ENCODE assay signal across 15 cellular contexts in the genomic region with DNA sequence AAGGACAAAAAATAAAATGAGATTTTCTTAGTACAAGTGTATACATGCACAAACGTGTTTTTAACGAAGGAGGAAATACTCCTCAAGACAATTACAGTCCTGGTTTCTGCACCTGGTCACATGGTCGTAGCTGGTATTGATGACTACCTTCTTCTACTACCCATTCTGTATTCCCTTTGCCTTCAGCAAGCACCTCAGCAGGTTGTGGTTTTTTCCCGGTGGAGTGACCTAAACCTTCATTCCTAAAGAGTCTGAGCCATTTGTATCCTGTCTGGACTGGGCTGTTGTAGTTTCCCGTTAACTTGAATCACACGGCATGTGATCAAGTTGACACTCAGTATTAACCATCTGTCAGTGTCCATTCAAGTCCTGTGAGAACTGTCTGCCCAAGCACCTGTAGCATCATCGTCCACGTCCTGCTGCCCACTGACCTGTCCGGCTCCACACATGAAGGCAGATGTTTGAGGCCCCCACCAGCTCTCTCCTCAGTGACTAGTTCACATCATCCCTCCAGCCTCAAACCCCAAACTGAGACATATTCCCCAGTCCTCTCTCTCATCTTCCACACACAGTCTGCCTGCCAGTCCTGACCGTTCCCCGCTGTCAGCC. TPM values are rescaled to one million over a fixed set of nuclear protein-coding genes. Genes with fewer than 3 reads are reported as not detected.
A peak's percentile ranks its signal among the peaks of the same experiment; 100 is the strongest.
DNase-seq lines count a peak whose midpoint lies in the region; ATAC-seq and TF ChIP-seq lines count a peak whose summit lies in the region.
"Had no signal": no experiment of that assay in that cellular context is flagged by ENCODE, and none has a peak within 500 bp of the region (broad histone marks: within the 10 kb centered on the region; RNA-seq: fewer than 3 reads in every experiment).

No MANE protein-coding gene starts in this region.

- no peak overlapping the region for H2BK15ac ChIP-seq in mesenchymal stem cell (ENCODE audit: low read depth, poor library complexity, severe bottlenecking)

- H3K36me3 Mint-ChIP-seq in stimulated activated naive CD8-positive, alpha-beta T cell treated with anti-CD3 and anti-CD28 coated beads, Interleukin-15, Interleukin-2, amounts not matched to agents 100 ng/mL and 50 ng/mL, for 24 hours (ENCODE audit: low read depth), result peaks cover 51% of the 10 kb centered on the region

- no peak overlapping the region for H4K91ac ChIP-seq in mesenchymal stem cell (ENCODE audit: low read length)

- H3K27ac Mint-ChIP-seq in stimulated activated naive CD8-positive, alpha-beta T cell treated with anti-CD3 and anti-CD28 coated beads, Interleukin-15, Interleukin-2, amounts not matched to agents 100 ng/mL and 50 ng/mL, for 24 hours, result peak overlapping the region; percentile 60
- H3K27ac Mint-ChIP-seq: B cell had no signal

- H3K4ac ChIP-seq in mesenchymal stem cell (ENCODE audit: low read depth in 1 of 2, low read length in 2 of 2), result no peak overlapping the region

- no peak overlapping the region for H2BK5ac ChIP-seq in mesenchymal stem cell (ENCODE audit: low read depth, low read length, poor library complexity, severe bottlenecking)

- H3K18ac ChIP-seq in mesenchymal stem cell (ENCODE audit: low read depth in 1 of 2, low read length in 2 of 2), result no peak overlapping the region

- H2BK120ac ChIP-seq in mesenchymal stem cell (ENCODE audit: low read depth, low read length), result no peak overlapping the region

- H3K4me3 ChIP-seq in coronary artery (no peak overlapping the region), mesenchymal stem cell (ENCODE audit: insufficient read depth in 1 of 2, low read depth in 1 of 2, low read length in 2 of 2) (no peak overlapping the region)
- H3K4me3 ChIP-seq: GM23248 had no signal

- H3K27ac ChIP-seq in coronary artery, result no peak overlapping the region
- H3K27ac ChIP-seq in mesenchymal stem cell (ENCODE audit: low read length, poor library complexity, severe bottlenecking), result no peak overlapping the region
- H3K27ac ChIP-seq: GM23248 had no signal

- no peaks in the 10 kb centered on the region for H3K9me3 ChIP-seq in mesenchymal stem cell (ENCODE audit: control insufficient read depth, low read length)

- peak overlapping the region; percentile 31 for H4K8ac ChIP-seq in mesenchymal stem cell (ENCODE audit: low read length)

- H3K4me3 Mint-ChIP-seq in stimulated activated naive CD8-positive, alpha-beta T cell treated with anti-CD3 and anti-CD28 coated beads, Interleukin-15, Interleukin-2, amounts not matched to agents 100 ng/mL and 50 ng/mL, for 24 hours, result no peak overlapping the region
- H3K4me3 Mint-ChIP-seq: B cell; CD4-positive, alpha-beta memory T cell had no signal

- H3K23ac ChIP-seq in mesenchymal stem cell (ENCODE audit: low read length in 2 of 2), result no peak overlapping the region

- ATAC-seq in stimulated activated naive CD8-positive, alpha-beta T cell treated with anti-CD3 and anti-CD28 coated beads, Interleukin-15, Interleukin-2, amounts not matched to agents 100 U/mL and 50 U/mL, for 24 hours, result no peak
- no peak for ATAC-seq in HG03108 (IDR thresholded peaks at IDR 0.05; ENCODE audit: unreplicated experiment)

- WGBS in mesenchymal stem cell, result 87% methylated on average over 11 of the region's 11 CpGs

- H3K79me1 ChIP-seq in mesenchymal stem cell (replicated peaks; ENCODE audit: low read length, poor library complexity, severe bottlenecking), result peaks cover 40% of the 10 kb centered on the region

- no peak overlapping the region for H3K14ac ChIP-seq in mesenchymal stem cell (ENCODE audit: low read length in 2 of 2)

- H2BK12ac ChIP-seq in mesenchymal stem cell (ENCODE audit: low read length in 2 of 2), result no peak overlapping the region

- H3K9ac ChIP-seq in mesenchymal stem cell (ENCODE audit: low read length), result no peak overlapping the region
- H3K9ac ChIP-seq: GM23248 had no signal

- H3K36me3 ChIP-seq in mesenchymal stem cell (ENCODE audit: control insufficient read depth in 1 of 2, insufficient read depth in 2 of 2, low read depth in 1 of 2, low read length in 2 of 2), result peaks cover 60 to 95% of the 10 kb centered on the region in 2 experiments

- H3K9me3 Mint-ChIP-seq in stimulated activated naive CD8-positive, alpha-beta T cell treated with anti-CD3 and anti-CD28 coated beads, Interleukin-15, Interleukin-2, amounts not matched to agents 100 ng/mL and 50 ng/mL, for 24 hours, result no peaks in the 10 kb centered on the region
- H3K9me3 Mint-ChIP-seq: CD4-positive, alpha-beta memory T cell had no signal

- no peak overlapping the region for H3K4me2 ChIP-seq in mesenchymal stem cell (ENCODE audit: low read length, poor library complexity, severe bottlenecking)

- no peak for TF ChIP-seq CTCF in coronary artery (IDR thresholded peaks at IDR 0.05)

- H3K4me1 Mint-ChIP-seq in stimulated activated naive CD8-positive, alpha-beta T cell treated with anti-CD3 and anti-CD28 coated beads, Interleukin-15, Interleukin-2, amounts not matched to agents 100 ng/mL and 50 ng/mL, for 24 hours (ENCODE audit: low read depth), result no peaks in the 10 kb centered on the region

- H3K4me1 ChIP-seq in mesenchymal stem cell (ENCODE audit: control insufficient read depth, insufficient read depth, low read depth, low read length), result peaks cover 8% of the 10 kb centered on the region

- no peak overlapping the region for H2AK5ac ChIP-seq in mesenchymal stem cell (ENCODE audit: low read length, severe bottlenecking)

- H2AFZ ChIP-seq in mesenchymal stem cell (ENCODE audit: low read depth, low read length), result no peak overlapping the region
- H2AFZ ChIP-seq: GM23248 had no signal

- no peaks in the 10 kb centered on the region for H3K27me3 ChIP-seq in mesenchymal stem cell (ENCODE audit: control insufficient read depth in 1 of 2, insufficient read depth in 1 of 2, low read length in 2 of 2)

- no peak for DNase-seq in stimulated activated naive CD8-positive, alpha-beta T cell treated with anti-CD3 and anti-CD28 coated beads, Interleukin-15, Interleukin-2, amounts not matched to agents 100 U/mL and 50 U/mL, for 24 hours
- peak; percentile 47 for DNase-seq in coronary artery (ENCODE audit: low spot score)
- no peak for DNase-seq in mesenchymal stem cell
- no peak for DNase-seq in iPS-NIHi11 (ENCODE audit: low spot score)
- no peak for DNase-seq in 8988T
- DNase-seq: CD4-positive, alpha-beta memory T cell; DMS79; GM23248; HCEC 1CT; NCI-H1105; NCI-H1694; NCI-H524 had no signal

- no peaks in the 10 kb centered on the region for H3K27me3 Mint-ChIP-seq in stimulated activated naive CD8-positive, alpha-beta T cell treated with anti-CD3 and anti-CD28 coated beads, Interleukin-15, Interleukin-2, amounts not matched to agents 100 ng/mL and 50 ng/mL, for 24 hours
- H3K27me3 Mint-ChIP-seq: B cell; CD4-positive, alpha-beta memory T cell had no signal

RNA-seq across cellular contexts. Expression of gene TBC1D14, which starts 31.1 kb away (rescaled TPM):
- polyA plus RNA-seq in mesenchymal stem cell (2013, experiment 1 of 2), result 25.0 TPM
- 24.9 TPM for polyA plus RNA-seq in mesenchymal stem cell (2013, experiment 2 of 2)
